ENCODE assay signal across 22 cellular contexts in genomic region chr2:234406085-234406484, GRCh38.
DNase-seq lines count a peak whose midpoint lies in the region; ATAC-seq, FAIRE-seq and TF ChIP-seq lines count a peak whose summit lies in the region.
"Had no signal": no experiment of that assay in that cellular context is flagged by ENCODE, and none has a peak within 500 bp of the region (broad histone marks: within the 10 kb centered on the region; RNA-seq: fewer than 3 reads in every experiment).

No MANE protein-coding gene starts in this region.

- no peak overlapping the region for H3K9ac ChIP-seq in PC-3 (ENCODE audit: low read length)

- DNase-seq in A549 (ENCODE audit: low read depth in 1 of 2, low spot score in 1 of 2) (peak in 1 of 2 experiments; percentile 68), PC-3 (peak; percentile 25), choroid plexus epithelial cell (ENCODE audit: low read depth) (no peak), NCI-H1105 (lab: John Stamatoyannopoulos, UW) (no peak), hippocampal formation (lab: John Stamatoyannopoulos, UW) (no peak), A172 (ENCODE audit: low spot score) (no peak), GM20000 (ENCODE audit: low spot score) (no peak)
- DNase-seq: activated CD4-positive, alpha-beta T cell treated with anti-CD3 and anti-CD28 coated beads for 36 hours; activated CD8-positive, alpha-beta memory T cell treated with anti-CD3 and anti-CD28 coated beads, Interleukin-2, amount 50 U/mL, for 4 hours; aorta; cortex of kidney; GDM1; NCI-H1930; stimulated activated CD4-positive, alpha-beta T cell treated with anti-CD3 and anti-CD28 coated beads, Interleukin-1b, Interleukin-23, amount 100 ng/mL, for 48 hours; T1000 had no signal

- H3K27ac ChIP-seq in A549 (peak overlapping the region; percentile 52 to 70; a peak in 5 of 6 replicates), PC-3 (ENCODE audit: low read length) (no peak overlapping the region)
- H3K27ac ChIP-seq: esophagus muscularis mucosa, right atrium auricular region, SJCRH30, vagina had no signal

- CTCF ChIA-PET in A549 (lab: Yijun Ruan, JAX) (interaction anchor here (0.6 to 1.7 kb wide), 6 partner anchors 10 to 311 kb away, joined by 3 to 4 read pairs (median 3); partner anchors contain the start of gene ARL4C), PC-3 (lab: Charles Lee) (no interaction called here)

- H3K4me1 ChIP-seq in A549 (peaks cover 20% of the 10 kb centered on the region), PC-3 (ENCODE audit: insufficient read depth, low read length) (0 out of 2 replicates have a peak, but pooled peaks cover 6% of the 10 kb centered on the region)
- H3K4me1 ChIP-seq: esophagus muscularis mucosa, right atrium auricular region, vagina had no signal

- WGBS in A549 (ENCODE audit: missing lambda C conversion rate) = 83% methylated on average over 9 of the region's 9 CpGs

- ATAC-seq in A549 (peak; percentile 81 to 88), PC-3 (peak; percentile 58; the same call in 1 of the 2 replicates)

- peak; percentile 70 to 79 for TF ChIP-seq RAD21 in A549 (conservative IDR thresholded peaks at IDR 0.05 in 1 of 2, IDR thresholded peaks at IDR 0.05 in 1 of 2)
- TF ChIP-seq RAD21 in Ishikawa (IDR thresholded peaks at IDR 0.05; ENCODE audit: low read depth) = peak; percentile 50

- no peak for TF ChIP-seq POLR2A in A549 (IDR thresholded peaks at IDR 0.05; ENCODE audit: low read length)

- H2AFZ ChIP-seq in PC-3 (ENCODE audit: low read length) = no peak overlapping the region

- no peak for FAIRE-seq in A549 (lab: Jason Lieb, UNC)
- FAIRE-seq: islet of Langerhans had no signal

- POLR2A ChIA-PET in A549 (lab: Yijun Ruan, JAX) = no interaction called here
- POLR2A ChIA-PET in PC-3 (lab: Charles Lee; ENCODE audit: unreplicated experiment) = no interaction called here

- H3K4me2 ChIP-seq in A549 (peak overlapping the region; percentile 28; the same call in 2 of the 3 replicates), PC-3 (ENCODE audit: low read length) (no peak overlapping the region)

- H3K4me3 ChIP-seq in A549 (no peak overlapping the region), PC-3 (ENCODE audit: low read length) (no peak overlapping the region), choroid plexus epithelial cell (ENCODE audit: low read depth, low read length) (no peak overlapping the region)
- H3K4me3 ChIP-seq: esophagus muscularis mucosa, HAP-1, right atrium auricular region, SJCRH30, vagina had no signal

- H3K36me3 ChIP-seq in PC-3 (ENCODE audit: low read depth, low read length) = no peaks in the 10 kb centered on the region
- H3K36me3 ChIP-seq: esophagus muscularis mucosa, HAP-1, right atrium auricular region, SJCRH30, vagina had no signal

- TF ChIP-seq CTCF in A549 (IDR thresholded peaks at IDR 0.05) (peak; percentile 44), PC-3 (conservative IDR thresholded peaks at IDR 0.05; ENCODE audit: low read depth, low read length) (peak; percentile 53), choroid plexus epithelial cell (conservative IDR thresholded peaks at IDR 0.05; ENCODE audit: low read depth, low read length) (peak; percentile 29), GM20000 (IDR thresholded peaks at IDR 0.05; ENCODE audit: extremely low read depth, missing control alignments) (no peak)

- no TSS peak for BruUV-seq in PC-3 (replicated peaks; lab: Mats Ljungman, UMichigan)

- no peaks in the 10 kb centered on the region for H3K79me2 ChIP-seq in PC-3 (ENCODE audit: low read length)

- no peaks in the 10 kb centered on the region for H4K20me1 ChIP-seq in PC-3 (ENCODE audit: low read length)

- TF ChIP-seq EP300 in A549 (IDR thresholded peaks at IDR 0.05) (no peak), Ishikawa (IDR thresholded peaks at IDR 0.05; ENCODE audit: borderline replicate concordance) (no peak)

- H3K9me3 ChIP-seq in A549 (no peaks in the 10 kb centered on the region), PC-3 (ENCODE audit: low read length) (no peaks in the 10 kb centered on the region)
- H3K9me3 ChIP-seq: esophagus muscularis mucosa, HAP-1, right atrium auricular region, vagina had no signal

- intact Hi-C loops in PC-3 (cut with micrococcal nuclease) = loop anchor here (5.0 kb wide), 2 partner anchors 269 to 429 kb away; no protein-coding TSS in a partner anchor

- no peaks in the 10 kb centered on the region for H3F3A ChIP-seq in PC-3 (ENCODE audit: low read length, unreplicated experiment)

- no peaks in the 10 kb centered on the region for H3K9me2 ChIP-seq in PC-3 (replicated peaks; ENCODE audit: low read length)

- H3K27me3 ChIP-seq in PC-3 (ENCODE audit: low read length) = no peaks in the 10 kb centered on the region
- H3K27me3 ChIP-seq: right atrium auricular region, SJCRH30, vagina had no signal

TF ChIP-seq in A549, 52 proteins besides CTCF, POLR2A, EP300 and RAD21:
- TF ChIP-seq BHLHE40 (IDR thresholded peaks at IDR 0.05; ENCODE audit: low read depth, low read length) (no peak), MAX (IDR thresholded peaks at IDR 0.05) (0 out of 2 replicates have a peak, but pooled peaks have one; percentile 12), SMC3 (IDR thresholded peaks at IDR 0.05) (peak; percentile 72), ATOH8 (CRISPR knock-in tag; IDR thresholded peaks at IDR 0.05; ENCODE audit: low read depth) (no peak)

TF ChIP-seq in Ishikawa, 13 proteins besides CTCF, POLR2A, EP300 and RAD21:
- TF ChIP-seq TCF12 (IDR thresholded peaks at IDR 0.05; ENCODE audit: low read depth) (no peak), USF1 (IDR thresholded peaks at IDR 0.05) (no peak), REST (IDR thresholded peaks at IDR 0.05; ENCODE audit: low read depth) (no peak)
